ENCODE assay signal across 8 cellular contexts in genomic region chr3:72960812-72961518, GRCh38. TPM values are rescaled to one million over a fixed set of nuclear protein-coding genes. Genes with fewer than 3 reads are reported as not detected.
A peak's percentile ranks its signal among the peaks of the same experiment; 100 is the strongest.
DNase-seq lines count a peak whose midpoint lies in the region; ATAC-seq and TF ChIP-seq lines count a peak whose summit lies in the region.

No MANE protein-coding gene starts in this region.

- H3K9me3 Mint-ChIP-seq in neural progenitor cell, result no peaks in the 10 kb centered on the region

- H3K4me3 ChIP-seq in fibroblast of lung (replicated peaks in 1 of 4; ENCODE audit: control extremely low read depth in 1 of 4, insufficient read depth in 1 of 4, low read depth in 3 of 4, low read length in 4 of 4) (no peak overlapping the region), neural progenitor cell (no peak overlapping the region)

- H3K9me3 ChIP-seq in fibroblast of lung (ENCODE audit: control insufficient read depth, insufficient read depth, low read depth, low read length) (no peaks in the 10 kb centered on the region), neural progenitor cell (ENCODE audit: low read depth) (no peaks in the 10 kb centered on the region)

- H3K4me2 ChIP-seq in fibroblast of lung (ENCODE audit: extremely low read depth, insufficient read depth, low read length) (no peak overlapping the region), neural progenitor cell (no peak overlapping the region)

- H3K4me3 Mint-ChIP-seq in neural progenitor cell, result no peak overlapping the region

- DNase-seq in DMS153 (lab: John Stamatoyannopoulos, UW) (peak; percentile 38), MV-4-11 (lab: John Stamatoyannopoulos, UW) (peak; percentile 37), fibroblast of lung (ENCODE audit: low read depth in 2 of 2) (peak; percentile 15 to 85), omental fat pad (ENCODE audit: low spot score) (peak; percentile 28), neural progenitor cell (ENCODE audit: low spot score) (no peak), cerebellar cortex (ENCODE audit: low spot score) (no peak)
- DNase-seq in activated effector memory CD4-positive, alpha-beta T cell treated with anti-CD3 and anti-CD28 coated beads, Interleukin-2, amount 50 U/mL, for 16 hours, result no peak
- no peak for DNase-seq in effector CD4-positive, alpha-beta T cell

- TF ChIP-seq CTCF in fibroblast of lung (conservative IDR thresholded peaks at IDR 0.05 in 1 of 2, IDR thresholded peaks at IDR 0.05 in 1 of 2; ENCODE audit: low read depth in 1 of 2, low read length in 2 of 2), result no peak
- no peak for TF ChIP-seq CTCF in omental fat pad (IDR thresholded peaks at IDR 0.05)
- TF ChIP-seq CTCF in neural progenitor cell (IDR thresholded peaks at IDR 0.05), result no peak

- H3F3A ChIP-seq in neural progenitor cell (ENCODE audit: low read depth), result peaks cover 25% of the 10 kb centered on the region

- H3K79me2 ChIP-seq in fibroblast of lung (ENCODE audit: control insufficient read depth, insufficient read depth, low read length) (no peaks in the 10 kb centered on the region), neural progenitor cell (ENCODE audit: low read depth) (no peaks in the 10 kb centered on the region)

- H2AFZ ChIP-seq in fibroblast of lung (ENCODE audit: low read length), result no peak overlapping the region
- no peak overlapping the region for H2AFZ ChIP-seq in neural progenitor cell (replicated peaks)

- no peaks in the 10 kb centered on the region for H3K27me3 ChIP-seq in fibroblast of lung (ENCODE audit: control insufficient read depth, insufficient read depth, low read length)
- H3K27me3 ChIP-seq in neural progenitor cell, result no peaks in the 10 kb centered on the region

- peaks cover 50% of the 10 kb centered on the region for H3K4me1 Mint-ChIP-seq in neural progenitor cell

- no peaks in the 10 kb centered on the region for H3K4me1 ChIP-seq in fibroblast of lung (ENCODE audit: control insufficient read depth, extremely low read depth, insufficient read depth, low read length)
- peaks cover 32% of the 10 kb centered on the region for H3K4me1 ChIP-seq in neural progenitor cell

- H3K27ac Mint-ChIP-seq in neural progenitor cell, result no peak overlapping the region

- H3K36me3 ChIP-seq in fibroblast of lung (ENCODE audit: control insufficient read depth, insufficient read depth, low read length) (no peaks in the 10 kb centered on the region), neural progenitor cell (no peaks in the 10 kb centered on the region)

- peaks cover 2% of the 10 kb centered on the region for H3K27me3 Mint-ChIP-seq in neural progenitor cell (ENCODE audit: insufficient read depth, low read depth)

- no peak overlapping the region for H3K9ac ChIP-seq in fibroblast of lung (ENCODE audit: insufficient read depth, low read length)
- H3K9ac ChIP-seq in neural progenitor cell, result no peak overlapping the region

- H3K27ac ChIP-seq in fibroblast of lung (ENCODE audit: insufficient read depth, low read length) (no peak overlapping the region), neural progenitor cell (no peak overlapping the region)

- no peaks in the 10 kb centered on the region for H3K36me3 Mint-ChIP-seq in neural progenitor cell

- ATAC-seq in omental fat pad (ENCODE audit: low FRiP score), result peak; percentile 58

- H4K20me1 ChIP-seq in fibroblast of lung (ENCODE audit: control insufficient read depth, extremely low read depth, insufficient read depth, low read length), result no peaks in the 10 kb centered on the region
- H4K20me1 ChIP-seq in neural progenitor cell (ENCODE audit: low read depth), result no peaks in the 10 kb centered on the region

RNA-seq across cellular contexts. Expression of gene PPP4R2, which starts 35.6 kb away (rescaled TPM):
- 65.6 and 86.5 TPM in 2 replicates for total RNA-seq in fibroblast of lung
- 26.6 and 35.5 TPM in 2 replicates for polyA plus RNA-seq in fibroblast of lung
- 25.0 and 32.5 TPM in 2 replicates for polyA plus RNA-seq in fibroblast of lung (2012)
- polyA minus RNA-seq in fibroblast of lung (ENCODE audit: low replicate concordance), result 0.26 and 1.1 TPM in 2 replicates
- total RNA-seq in omental fat pad, result 10 to 100 TPM; 46.5 to 56.6 (median 52.7) TPM
- 89.2 and 143 TPM in 2 replicates for total RNA-seq in neural progenitor cell (ENCODE audit: low replicate concordance)

Comparison
In these comparisons a context has a peak if more than half of its experiments do, and no peak if none do; other contexts are left out.
1. DNase-seq: peak in DMS153 (single experiment), MV-4-11 (single experiment), fibroblast of lung (2 of 2) and omental fat pad (single experiment); none in neural progenitor cell (single experiment), cerebellar cortex (single experiment), activated effector memory CD4-positive, alpha-beta T cell treated with anti-CD3 and anti-CD28 coated beads, Interleukin-2, amount 50 U/mL, for 16 hours (single experiment) and effector CD4-positive, alpha-beta T cell (single experiment).